Comparison of ENCODE assay signal across 1 cellular context in the genomic region with DNA sequence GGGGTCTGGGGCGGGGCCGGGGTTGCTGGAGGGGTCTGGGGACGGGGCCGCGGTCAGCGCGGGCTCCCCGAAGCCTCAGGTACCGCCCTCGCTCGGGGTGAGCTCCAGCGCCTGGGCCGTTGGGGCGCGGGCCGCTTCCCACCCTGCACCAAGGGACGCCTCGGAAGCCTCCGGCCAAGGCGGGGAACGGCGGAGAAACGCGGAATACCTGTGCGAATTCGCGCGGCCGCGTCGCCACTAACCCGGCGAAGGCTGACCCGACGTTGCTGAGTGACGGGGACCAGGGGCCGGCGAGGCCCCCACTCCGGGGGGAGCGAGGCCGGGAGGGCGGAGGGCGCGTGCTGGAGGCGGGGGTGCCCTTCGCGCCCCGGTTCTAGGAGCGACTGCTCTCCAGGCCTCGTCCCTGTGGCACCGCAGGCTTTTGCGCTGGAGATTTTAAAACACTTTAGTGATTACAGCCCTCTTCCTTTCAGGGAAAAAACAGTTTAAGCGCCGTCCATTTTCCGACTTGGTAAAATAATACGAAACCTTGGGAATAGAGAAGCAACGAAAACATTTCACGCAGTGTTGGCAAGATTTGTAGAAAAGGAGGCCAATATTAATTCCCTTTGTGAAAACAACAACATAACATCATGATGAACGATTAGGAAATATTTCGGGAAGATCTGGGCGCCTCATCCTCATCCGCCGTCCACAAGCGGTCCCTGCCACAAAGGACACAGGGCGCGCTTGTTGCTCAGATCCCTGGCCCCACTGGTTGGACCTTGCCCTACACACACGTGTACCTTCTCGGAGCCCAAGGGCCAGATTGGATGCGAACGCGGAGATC.
A peak's percentile ranks its signal among the peaks of the same experiment; 100 is the strongest.
TF ChIP-seq lines count a peak whose summit lies in the region.

No MANE protein-coding gene starts in this region.

TF ChIP-seq in HepG2, 621 proteins besides CTCF, POLR2A, EP300 and RAD21 (continued from another document and continues in another):
- TF ChIP-seq, protein P1, sequence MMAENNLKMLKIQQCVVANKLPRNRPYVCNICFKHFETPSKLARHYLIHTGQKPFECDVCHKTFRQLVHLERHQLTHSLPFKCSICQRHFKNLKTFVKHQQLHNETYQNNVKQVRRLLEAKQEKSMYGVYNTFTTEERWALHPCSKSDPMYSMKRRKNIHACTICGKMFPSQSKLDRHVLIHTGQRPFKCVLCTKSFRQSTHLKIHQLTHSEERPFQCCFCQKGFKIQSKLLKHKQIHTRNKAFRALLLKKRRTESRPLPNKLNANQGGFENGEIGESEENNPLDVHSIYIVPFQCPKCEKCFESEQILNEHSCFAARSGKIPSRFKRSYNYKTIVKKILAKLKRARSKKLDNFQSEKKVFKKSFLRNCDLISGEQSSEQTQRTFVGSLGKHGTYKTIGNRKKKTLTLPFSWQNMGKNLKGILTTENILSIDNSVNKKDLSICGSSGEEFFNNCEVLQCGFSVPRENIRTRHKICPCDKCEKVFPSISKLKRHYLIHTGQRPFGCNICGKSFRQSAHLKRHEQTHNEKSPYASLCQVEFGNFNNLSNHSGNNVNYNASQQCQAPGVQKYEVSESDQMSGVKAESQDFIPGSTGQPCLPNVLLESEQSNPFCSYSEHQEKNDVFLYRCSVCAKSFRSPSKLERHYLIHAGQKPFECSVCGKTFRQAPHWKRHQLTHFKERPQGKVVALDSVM (CRISPR knock-in tag; IDR thresholded peaks at IDR 0.05): no peak; the same call in 1 of the 2 replicates
- no peak for TF ChIP-seq ZNF138 (CRISPR knock-in tag; IDR thresholded peaks at IDR 0.05; ENCODE audit: low read depth)
- TF ChIP-seq ZKSCAN5 (CRISPR knock-in tag; IDR thresholded peaks at IDR 0.05): no peak
- TF ChIP-seq ZNF143 (CRISPR knock-in tag; IDR thresholded peaks at IDR 0.05): no peak
- peak; percentile 57; the same call in 1 of the 2 replicates for TF ChIP-seq GATA4 (IDR thresholded peaks at IDR 0.05; ENCODE audit: borderline replicate concordance, low read depth)
- TF ChIP-seq FUBP1 (CRISPR knock-in tag; IDR thresholded peaks at IDR 0.05; ENCODE audit: borderline replicate concordance): no peak
- TF ChIP-seq ZNF615 (CRISPR knock-in tag; IDR thresholded peaks at IDR 0.05; ENCODE audit: borderline replicate concordance): no peak
- no peak for TF ChIP-seq KLF13 (CRISPR knock-in tag; IDR thresholded peaks at IDR 0.05)
- TF ChIP-seq CEBPZ (IDR thresholded peaks at IDR 0.05; ENCODE audit: low read length): no peak
- 0 out of 2 replicates have a peak, but pooled peaks have one; percentile 29 for TF ChIP-seq ZFP41 (CRISPR knock-in tag; IDR thresholded peaks at IDR 0.05; ENCODE audit: borderline replicate concordance)
- 0 out of 2 replicates have a peak, but pooled peaks have one; percentile 23 for TF ChIP-seq ZNF160 (CRISPR knock-in tag; IDR thresholded peaks at IDR 0.05)
- no peak for TF ChIP-seq NFIB (CRISPR knock-in tag; IDR thresholded peaks at IDR 0.05; ENCODE audit: borderline replicate concordance)
- peak; percentile 47; the same call in 1 of the 2 replicates for TF ChIP-seq DPF2 (CRISPR knock-in tag; IDR thresholded peaks at IDR 0.05; ENCODE audit: borderline replicate concordance, low read depth)
- 0 out of 2 replicates have a peak, but pooled peaks have one; percentile 11 for TF ChIP-seq ZKSCAN1 (IDR thresholded peaks at IDR 0.05; ENCODE audit: low read length)
- no peak for TF ChIP-seq CENPT (CRISPR knock-in tag; IDR thresholded peaks at IDR 0.05; ENCODE audit: low read depth)
- TF ChIP-seq, protein P2, sequence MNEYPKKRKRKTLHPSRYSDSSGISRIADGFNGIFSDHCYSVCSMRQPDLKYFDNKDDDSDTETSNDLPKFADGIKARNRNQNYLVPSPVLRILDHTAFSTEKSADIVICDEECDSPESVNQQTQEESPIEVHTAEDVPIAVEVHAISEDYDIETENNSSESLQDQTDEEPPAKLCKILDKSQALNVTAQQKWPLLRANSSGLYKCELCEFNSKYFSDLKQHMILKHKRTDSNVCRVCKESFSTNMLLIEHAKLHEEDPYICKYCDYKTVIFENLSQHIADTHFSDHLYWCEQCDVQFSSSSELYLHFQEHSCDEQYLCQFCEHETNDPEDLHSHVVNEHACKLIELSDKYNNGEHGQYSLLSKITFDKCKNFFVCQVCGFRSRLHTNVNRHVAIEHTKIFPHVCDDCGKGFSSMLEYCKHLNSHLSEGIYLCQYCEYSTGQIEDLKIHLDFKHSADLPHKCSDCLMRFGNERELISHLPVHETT (CRISPR knock-in tag; conservative IDR thresholded peaks at IDR 0.05): 0 out of 2 replicates have a peak, but pooled peaks have one; percentile 9
- TF ChIP-seq THAP9 (CRISPR knock-in tag; IDR thresholded peaks at IDR 0.05; ENCODE audit: borderline replicate concordance): peak; percentile 47; the same call in 1 of the 2 replicates
- TF ChIP-seq, protein P3, sequence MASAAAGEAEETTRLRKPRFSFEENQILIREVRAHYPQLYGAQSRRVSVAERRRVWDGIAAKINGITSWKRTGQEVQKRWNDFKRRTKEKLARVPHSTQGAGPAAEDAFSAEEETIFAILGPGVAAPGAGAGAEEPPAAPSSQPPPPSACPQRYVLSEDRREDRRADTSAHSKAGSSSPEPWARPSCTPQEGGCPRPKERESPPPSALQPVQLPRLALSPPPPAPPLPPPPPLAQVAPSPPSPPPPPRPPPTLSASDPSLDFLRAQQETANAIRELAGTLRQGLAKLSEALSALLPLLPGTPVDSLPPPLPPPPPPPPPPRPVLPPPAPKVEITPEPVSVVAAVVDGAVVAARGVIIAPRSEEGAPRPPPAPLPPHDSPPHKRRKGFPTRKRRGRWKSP (CRISPR knock-in tag; IDR thresholded peaks at IDR 0.05): peak; percentile 65; the same call in 1 of the 2 replicates
- no peak; the same call in 1 of the 2 replicates for TF ChIP-seq PHF20 (CRISPR knock-in tag; IDR thresholded peaks at IDR 0.05)
- no peak for TF ChIP-seq STAT6 (CRISPR knock-in tag; IDR thresholded peaks at IDR 0.05; ENCODE audit: borderline replicate concordance)
- peak; percentile 97 for TF ChIP-seq SALL1 (CRISPR knock-in tag; IDR thresholded peaks at IDR 0.05)
- peak; percentile 46; the same call in 1 of the 2 replicates for TF ChIP-seq ZNF121 (CRISPR knock-in tag; IDR thresholded peaks at IDR 0.05)
- TF ChIP-seq ZNF558 (CRISPR knock-in tag; IDR thresholded peaks at IDR 0.05; ENCODE audit: borderline replicate concordance): no peak
- TF ChIP-seq GZF1 (CRISPR knock-in tag; IDR thresholded peaks at IDR 0.05): no peak
- peak; percentile 31 for TF ChIP-seq ZNF768 (CRISPR knock-in tag; IDR thresholded peaks at IDR 0.05)
- no peak for TF ChIP-seq ZUFSP (CRISPR knock-in tag; IDR thresholded peaks at IDR 0.05; ENCODE audit: borderline replicate concordance)
- no peak for TF ChIP-seq ZNF841 (CRISPR knock-in tag; IDR thresholded peaks at IDR 0.05; ENCODE audit: borderline replicate concordance)
- TF ChIP-seq ZNF382 (CRISPR knock-in tag; IDR thresholded peaks at IDR 0.05; ENCODE audit: borderline replicate concordance): no peak
- peak; percentile 94 for TF ChIP-seq AGO2 (optimal IDR thresholded peaks at IDR 0.05; ENCODE audit: low read depth, low read length)
- peak; percentile 81 for TF ChIP-seq PHF21A (CRISPR knock-in tag; IDR thresholded peaks at IDR 0.05)
- no peak for TF ChIP-seq SRF (IDR thresholded peaks at IDR 0.05; ENCODE audit: low read depth, low read length)
- no peak for TF ChIP-seq HOXA7 (CRISPR knock-in tag; IDR thresholded peaks at IDR 0.05)
- TF ChIP-seq TRIM22 (IDR thresholded peaks at IDR 0.05): no peak
- no peak for TF ChIP-seq ZNF773 (CRISPR knock-in tag; IDR thresholded peaks at IDR 0.05; ENCODE audit: borderline replicate concordance)
- TF ChIP-seq ZNF747 (CRISPR knock-in tag; IDR thresholded peaks at IDR 0.05; ENCODE audit: borderline replicate concordance): no peak
- no peak; the same call in 1 of the 2 replicates for TF ChIP-seq SRY (CRISPR knock-in tag; IDR thresholded peaks at IDR 0.05)
- no peak for TF ChIP-seq WIZ (CRISPR knock-in tag; IDR thresholded peaks at IDR 0.05)
